1 cellular context compared by ENCODE assay signal in genomic region chr16:2296662-2297505, GRCh38.
TF ChIP-seq lines count a peak whose summit lies in the region.

No MANE protein-coding gene starts in this region.

TF ChIP-seq in HEK293, 187 proteins besides CTCF, POLR2A, EP300 and RAD21 (continued from another document):
- TF ChIP-seq ZNF791 (tag by site-specific recombination; IDR thresholded peaks at IDR 0.05): no peak
- no peak for TF ChIP-seq ZNF24 (tag by site-specific recombination; IDR thresholded peaks at IDR 0.05)
- TF ChIP-seq ZBTB10 (tag by site-specific recombination; IDR thresholded peaks at IDR 0.05): no peak
- TF ChIP-seq ZNF311 (tag by site-specific recombination; IDR thresholded peaks at IDR 0.05; ENCODE audit: borderline replicate concordance): no peak
- no peak for TF ChIP-seq ZNF302 (tag by site-specific recombination; IDR thresholded peaks at IDR 0.05; ENCODE audit: low read depth)
- TF ChIP-seq ZBTB20 (tag by site-specific recombination; IDR thresholded peaks at IDR 0.05): no peak
- TF ChIP-seq ZBTB49 (tag by site-specific recombination; IDR thresholded peaks at IDR 0.05; ENCODE audit: low read depth): no peak
- TF ChIP-seq ZNF837 (tag by site-specific recombination; IDR thresholded peaks at IDR 0.05): no peak
- 0 out of 2 replicates have a peak, but pooled peaks have one; percentile 44 for TF ChIP-seq YY2 (tag by site-specific recombination; IDR thresholded peaks at IDR 0.05)
- TF ChIP-seq ZNF350 (tag by site-specific recombination; IDR thresholded peaks at IDR 0.05): no peak
- TF ChIP-seq KLF17 (tag by site-specific recombination; IDR thresholded peaks at IDR 0.05): no peak
